Comparison of ENCODE assay signal across 2 cellular contexts in genomic region chr17:76246080-76247066, GRCh38.
TF ChIP-seq lines count a peak whose summit lies in the region.

No MANE protein-coding gene starts in this region.

TF ChIP-seq in SK-N-SH treated with all-trans-retinoic acid at 6 μM for 48 hours, 23 proteins besides CTCF, POLR2A, EP300 and RAD21 (continued from another document):
- no peak for TF ChIP-seq CSRNP3 (CRISPR knock-in tag; IDR thresholded peaks at IDR 0.05)

TF ChIP-seq in SK-N-SH, 30 proteins besides CTCF, POLR2A, EP300 and RAD21 (continued from another document):
- TF ChIP-seq MXI1 (IDR thresholded peaks at IDR 0.05; ENCODE audit: low read depth, low read length) (no peak), MAX (IDR thresholded peaks at IDR 0.05; ENCODE audit: low read depth) (no peak), FOXJ3 (CRISPR knock-in tag; IDR thresholded peaks at IDR 0.05) (no peak), IRF3 (IDR thresholded peaks at IDR 0.05; ENCODE audit: low read depth, low read length) (no peak), CHD2 (IDR thresholded peaks at IDR 0.05; ENCODE audit: low read length, partially characterized antibody) (no peak)
